In genomic region chr14:100746326-100746725, GRCh38 we compare ENCODE assay signal across 17 cellular contexts. TPM values are rescaled to one million over a fixed set of nuclear protein-coding genes. Genes with fewer than 3 reads are reported as not detected.
"Had no signal": no experiment of that assay in that cellular context is flagged by ENCODE, and none has a peak within 500 bp of the region (broad histone marks: within the 10 kb centered on the region; RNA-seq: fewer than 3 reads in every experiment).

No MANE protein-coding gene starts in this region.

- H3K4me1 ChIP-seq: SJSA1 had no signal

- H3K4me3 ChIP-seq: SJSA1, SK-N-MC had no signal

- H3K27ac ChIP-seq: HL-60, SJSA1, SK-N-MC had no signal

- H3K9me3 ChIP-seq: SJSA1 had no signal

- DNase-seq: Kasumi-1; KBM-7; MM.1S; NCI-H2081 treated with DMSO at 0.1 percent for 48 hours; NCI-H2171; NCI-H446 treated with DMSO at 0.1 percent for 48 hours; NCI-H526; NCI-H82; NK-92 treated with Interleukin-12 subunit alpha and Interleukin-12 subunit beta, amount 100 ng/mL, for 24 hours; Right ventricle myocardium superior; SIG-M5 had no signal

- H3K27me3 ChIP-seq: SJSA1 had no signal

- H3K36me3 ChIP-seq: SJSA1 had no signal

RNA-seq across cellular contexts. Expression of gene DLK1, which starts 19.6 kb away (rescaled TPM):
- total RNA-seq: M059J, OCI-LY7, PC-3, SJSA1 had no signal
